Comparison of ENCODE assay signal across 9 cellular contexts in genomic region chr1:2584822-2585317, GRCh38. TPM values are rescaled to one million over a fixed set of nuclear protein-coding genes. Genes with fewer than 3 reads are reported as not detected.
DNase-seq lines count a peak whose midpoint lies in the region; ATAC-seq, FAIRE-seq and TF ChIP-seq lines count a peak whose summit lies in the region.
"Had no signal": no experiment of that assay in that cellular context is flagged by ENCODE, and none has a peak within 500 bp of the region (broad histone marks: within the 10 kb centered on the region; RNA-seq: fewer than 3 reads in every experiment).

No MANE protein-coding gene starts in this region.

- H3K27me3 Mint-ChIP-seq in CD4-positive, CD25-positive, alpha-beta regulatory T cell, result no peaks in the 10 kb centered on the region

- 67 to 70% methylated on average over 11 of the region's 11 CpGs for WGBS in pancreas, 2 donors

- peaks cover 65% of the 10 kb centered on the region for H3K4me1 ChIP-seq in CD4-positive, CD25-positive, alpha-beta regulatory T cell (ENCODE audit: control insufficient read depth, insufficient read depth, low read length, poor library complexity, severe bottlenecking)
- peaks cover 47% of the 10 kb centered on the region for H3K4me1 ChIP-seq in OCI-LY7 (ENCODE audit: insufficient read depth, low read length, poor library complexity, severe bottlenecking)
- H3K4me1 ChIP-seq in pancreas, result peaks cover 0 to 17% (median 13%) of the 10 kb centered on the region in 3 donors

- no peak for ATAC-seq in CD4-positive, CD25-positive, alpha-beta regulatory T cell (ENCODE audit: low read depth in 2 of 2)
- ATAC-seq in pancreas (no peak), GM19328 (IDR thresholded peaks at IDR 0.05; ENCODE audit: unreplicated experiment) (no peak), GM21447 (IDR thresholded peaks at IDR 0.05; ENCODE audit: unreplicated experiment) (no peak)

- TF ChIP-seq CTCF in OCI-LY7 (conservative IDR thresholded peaks at IDR 0.05; ENCODE audit: low read length) (no peak), epithelial cell of proximal tubule (conservative IDR thresholded peaks at IDR 0.05; ENCODE audit: low read depth, low read length) (no peak), pancreas (IDR thresholded peaks at IDR 0.05) (no peak)

- H3K4me3 ChIP-seq in CD4-positive, CD25-positive, alpha-beta regulatory T cell (ENCODE audit: low read depth, low read length), result peak overlapping the region; percentile 61
- peak overlapping the region; percentile 90 for H3K4me3 ChIP-seq in OCI-LY7 (ENCODE audit: low read depth, low read length, poor library complexity, severe bottlenecking)
- peak overlapping the region; percentile 85 for H3K4me3 ChIP-seq in epithelial cell of proximal tubule (ENCODE audit: low read depth, low read length)
- H3K4me3 ChIP-seq in pancreas, result peak overlapping the region in 3 of 4 donors; percentile 56 to 80 (median 76)

- H2AFZ ChIP-seq in OCI-LY7 (ENCODE audit: low read length), result no peak overlapping the region; the same call in 1 of the 2 replicates

- H3K4me1 Mint-ChIP-seq in CD4-positive, CD25-positive, alpha-beta regulatory T cell, result peaks cover 19 to 61% (median 43%) of the 10 kb centered on the region in 4 donors

- no peak for FAIRE-seq in pancreas (lab: Jason Lieb, UNC)

- no peaks in the 10 kb centered on the region for H3K9me3 ChIP-seq in CD4-positive, CD25-positive, alpha-beta regulatory T cell (ENCODE audit: control insufficient read depth in 2 of 2, low read length in 2 of 2)
- no peaks in the 10 kb centered on the region for H3K9me3 ChIP-seq in OCI-LY7 (ENCODE audit: low read length)
- no peaks in the 10 kb centered on the region for H3K9me3 ChIP-seq in pancreas

- peak overlapping the region; percentile 94 for H3K4me2 ChIP-seq in OCI-LY7 (ENCODE audit: low read length)

- intact Hi-C loops in OCI-LY7 (cut with micrococcal nuclease; ENCODE audit: unreplicated experiment) (loop anchor here (1.0 to 2.0 kb wide), 3 partner anchors 29 to 170 kb away; partner anchors contain the start of gene TNFRSF14), pancreas (cut with DNase I) (no loop called here)

- H3K36me3 Mint-ChIP-seq in CD4-positive, CD25-positive, alpha-beta regulatory T cell, result peaks cover 4% of the 10 kb centered on the region

- H3K4me3 Mint-ChIP-seq in CD4-positive, CD25-positive, alpha-beta regulatory T cell, result peak overlapping the region; percentile 90 to 97 (median 94)

- peak in 2 of 3 donors; percentile 12 to 30 for DNase-seq in CD4-positive, CD25-positive, alpha-beta regulatory T cell
- DNase-seq in OCI-LY7 (ENCODE audit: low spot score) (peak; percentile 41), epithelial cell of proximal tubule (ENCODE audit: low read depth) (no peak), pancreas (peak in 1 of 6 donors; percentile 37), islet precursor cell (no peak), SKM-1 treated with dmso at 0.1 percent for 144 hours (lab: John Stamatoyannopoulos, UW; ENCODE audit: unreplicated experiment) (no peak)

- no peaks in the 10 kb centered on the region for H3K27me3 ChIP-seq in CD4-positive, CD25-positive, alpha-beta regulatory T cell (ENCODE audit: control insufficient read depth, insufficient read depth, low read length)
- no peaks in the 10 kb centered on the region for H3K27me3 ChIP-seq in pancreas

- POLR2A ChIA-PET in OCI-LY7 (lab: Charles Lee), result interaction anchor here (1.0 to 3.2 kb wide), 6 partner anchors 24 to 170 kb away, joined by 3 to 15 read pairs (median 4); partner anchors contain the start of gene TNFRSF14

- peaks cover 4% of the 10 kb centered on the region for H3K36me3 ChIP-seq in CD4-positive, CD25-positive, alpha-beta regulatory T cell (ENCODE audit: control insufficient read depth, insufficient read depth, low read length)
- H3K36me3 ChIP-seq in OCI-LY7 (ENCODE audit: insufficient read depth, low read length) (no peaks in the 10 kb centered on the region), pancreas (no peaks in the 10 kb centered on the region)

- H3K9me2 ChIP-seq in OCI-LY7 (ENCODE audit: insufficient read depth, low read length), result no peaks in the 10 kb centered on the region

- CTCF ChIA-PET in OCI-LY7 (lab: Charles Lee; ENCODE audit: unreplicated experiment), result interaction anchor here (0.6 kb wide), 1 partner anchor 59 kb away, joined by 3 read pairs; the partner anchor contains the start of gene PANK4

- H4K20me1 ChIP-seq in OCI-LY7 (ENCODE audit: insufficient read depth, low read length), result no peaks in the 10 kb centered on the region

- no TSS peak for BruUV-seq in OCI-LY7 (replicated peaks; lab: Mats Ljungman, UMichigan)

- peaks cover 0 to 3% (median 0%) of the 10 kb centered on the region in 7 donors for H3K9me3 Mint-ChIP-seq in CD4-positive, CD25-positive, alpha-beta regulatory T cell

- no peaks in the 10 kb centered on the region for H3K79me2 ChIP-seq in OCI-LY7 (ENCODE audit: insufficient read depth, low read depth, low read length)

- peak overlapping the region; percentile 93 to 99 (median 98) for H3K27ac Mint-ChIP-seq in CD4-positive, CD25-positive, alpha-beta regulatory T cell

- H3K27ac ChIP-seq in CD4-positive, CD25-positive, alpha-beta regulatory T cell (ENCODE audit: insufficient read depth, low read length, poor library complexity, severe bottlenecking), result peak overlapping the region; percentile 98
- H3K27ac ChIP-seq in OCI-LY7 (ENCODE audit: low read depth, low read length, poor library complexity, severe bottlenecking) (peak overlapping the region; percentile 89), pancreas (peak overlapping the region; percentile 81 to 98 (median 92))

RNA-seq across cellular contexts. Expression of gene PRXL2B, which starts 1.7 kb away (rescaled TPM):
- 24.5 TPM for total RNA-seq in CD4-positive, CD25-positive, alpha-beta regulatory T cell
- 10 to 100 TPM; 24.7 to 31.1 (median 27.2) TPM for polyA plus RNA-seq in CD4-positive, CD25-positive, alpha-beta regulatory T cell
- 7.0 and 10.4 TPM in 2 replicates for total RNA-seq in OCI-LY7 (2014; rRNA removed; shearing (Covaris generic))
- total RNA-seq in OCI-LY7 (2022) (4.8 and 5.2 TPM in 2 replicates), epithelial cell of proximal tubule (35.4 and 72.2 TPM in 2 replicates), pancreas (10 to 100 TPM in 4 of 6 donors, 1 to 10 TPM in 2; 3.3 to 16.4 (median 10.8) TPM)
- polyA plus RNA-seq in pancreas, result 10 to 100 TPM; 12.1 to 13.4 TPM

RNA-seq across cellular contexts. Expression of gene TNFRSF14, which starts 28.7 kb away (rescaled TPM):
- 235 TPM for total RNA-seq in CD4-positive, CD25-positive, alpha-beta regulatory T cell
- 10 to 100 TPM; 57.3 to 75.8 (median 73.8) TPM for polyA plus RNA-seq in CD4-positive, CD25-positive, alpha-beta regulatory T cell
- total RNA-seq in OCI-LY7 (2014; rRNA removed; shearing (Covaris generic)), result 15.0 and 18.5 TPM in 2 replicates
- total RNA-seq in OCI-LY7 (2022) (15.7 and 18.9 TPM in 2 replicates), epithelial cell of proximal tubule (2.7 and 5.8 TPM in 2 replicates), pancreas (10 to 100 TPM; 10.3 to 37.2 (median 19.0) TPM)
- 100 to 1,000 TPM; 120 to 124 TPM for polyA plus RNA-seq in pancreas

RNA-seq across cellular contexts. Expression of gene MMEL1, which starts 47.9 kb away (rescaled TPM):
- total RNA-seq in CD4-positive, CD25-positive, alpha-beta regulatory T cell, result 0.79 TPM
- polyA plus RNA-seq in CD4-positive, CD25-positive, alpha-beta regulatory T cell, result 10 to 100 TPM; 11.7 to 18.1 (median 15.4) TPM
- total RNA-seq in OCI-LY7 (2014; rRNA removed; shearing (Covaris generic)), result not detected in 2 replicates
- total RNA-seq in OCI-LY7 (2022) (not detected in 2 replicates), epithelial cell of proximal tubule (not detected in 2 replicates), pancreas (1 to 10 TPM in 5 of 6 donors, under 1 TPM in 1; 0.39 to 3.1 (median 2.2) TPM)
- 1 to 10 TPM; 7.6 to 8.7 TPM for polyA plus RNA-seq in pancreas

RNA-seq across cellular contexts. Expression of gene HES5, which starts 54.8 kb away (rescaled TPM):
- total RNA-seq in CD4-positive, CD25-positive, alpha-beta regulatory T cell, result not detected
- not detected for polyA plus RNA-seq in CD4-positive, CD25-positive, alpha-beta regulatory T cell
- not detected in 2 replicates for total RNA-seq in OCI-LY7 (2014; rRNA removed; shearing (Covaris generic))
- not detected in 2 replicates for total RNA-seq in OCI-LY7 (2022)
- total RNA-seq in epithelial cell of proximal tubule, result 0.14 TPM in 1 of 2 replicates, not detected in the other
- under 1 TPM in 3 of 6 donors, not detected in 3; 0.12 to 0.25 (median 0.19) TPM for total RNA-seq in pancreas
- polyA plus RNA-seq in pancreas, result under 1 TPM in 1 of 2 donors, not detected in 1; 0.07 TPM
- total RNA-seq: myocyte had no signal

RNA-seq across cellular contexts. Expression of gene PANK4, which starts 58.5 kb away (rescaled TPM):
- 66.6 TPM for total RNA-seq in CD4-positive, CD25-positive, alpha-beta regulatory T cell
- 10 to 100 TPM; 16.8 to 23.7 (median 17.3) TPM for polyA plus RNA-seq in CD4-positive, CD25-positive, alpha-beta regulatory T cell
- 43.6 and 55.9 TPM in 2 replicates for total RNA-seq in OCI-LY7 (2014; rRNA removed; shearing (Covaris generic))
- total RNA-seq in OCI-LY7 (2022) (49.1 and 53.9 TPM in 2 replicates), epithelial cell of proximal tubule (29.8 and 36.0 TPM in 2 replicates), pancreas (10 to 100 TPM in 2 of 6 donors, 1 to 10 TPM in 4; 9.7 to 17.1 (median 10.0) TPM)
- polyA plus RNA-seq in pancreas, result 10 to 100 TPM; 20.7 to 26.4 TPM

Comparison
In these comparisons a context has a peak if more than half of its experiments do, and no peak if none do; other contexts are left out.
1. DNase-seq: peak in CD4-positive, CD25-positive, alpha-beta regulatory T cell (2 of 3) and OCI-LY7 (single experiment); none in epithelial cell of proximal tubule (single experiment), islet precursor cell (single experiment) and SKM-1 treated with dmso at 0.1 percent for 144 hours (single experiment).
2. Peak in every context shown above with its lines, with median percentiles within 50 percentile points of each other: H3K27ac ChIP-seq and H3K4me3 ChIP-seq.